In genomic region chr7:46786995-46787394, GRCh38 we compare ENCODE assay signal across 23 cellular contexts.
"Had no signal": no experiment of that assay in that cellular context is flagged by ENCODE, and none has a peak within 500 bp of the region (broad histone marks: within the 10 kb centered on the region; RNA-seq: fewer than 3 reads in every experiment).

No MANE protein-coding gene starts in this region.

- H3K36me3 Mint-ChIP-seq: naive thymus-derived CD4-positive, alpha-beta T cell; stimulated activated memory B cell treated with anti-CD40 and anti-IgM and Interleukin-4, amounts not matched to agents 10 μg/mL and 1 μg/mL and 100 μg/mL, for 72 hours; type B pancreatic cell had no signal

- H3K4me3 Mint-ChIP-seq: endodermal cell; naive thymus-derived CD4-positive, alpha-beta T cell; nephron; stimulated activated memory B cell treated with anti-CD40 and anti-IgM and Interleukin-4, amounts not matched to agents 10 μg/mL and 1 μg/mL and 100 μg/mL, for 72 hours; type B pancreatic cell had no signal

- H3K9me3 Mint-ChIP-seq: nephron had no signal

- H3K27ac Mint-ChIP-seq: endodermal cell; naive thymus-derived CD4-positive, alpha-beta T cell; nephron; stimulated activated memory B cell treated with anti-CD40 and anti-IgM and Interleukin-4, amounts not matched to agents 10 μg/mL and 1 μg/mL and 100 μg/mL, for 72 hours; type B pancreatic cell had no signal

- H3K27ac ChIP-seq: dorsolateral prefrontal cortex, esophagus squamous epithelium, prostate gland, sigmoid colon, spleen, testis, tibial artery had no signal

- H3K36me3 ChIP-seq: esophagus squamous epithelium, prostate gland, sigmoid colon, spleen, tibial artery had no signal

- H3K4me3 ChIP-seq: dorsolateral prefrontal cortex, esophagus squamous epithelium, lung, prostate gland, sigmoid colon, spleen, testis, tibial artery had no signal

- H3K27me3 ChIP-seq: dorsolateral prefrontal cortex, esophagus squamous epithelium, sigmoid colon, spleen, testis, tibial artery had no signal

- H3K4me1 ChIP-seq: prostate gland, sigmoid colon, spleen, testis had no signal

- DNase-seq: dorsolateral prefrontal cortex; effector CD8-positive, alpha-beta T cell; erythroblast; esophagus squamous epithelium; head of caudate nucleus; mesenchymal stem cell; naive thymus-derived CD4-positive, alpha-beta T cell; nucleus accumbens; right cardiac atrium; sigmoid colon; spleen; stimulated activated CD4-positive, alpha-beta T cell treated with anti-CD3 and anti-CD28 coated beads, Interleukin-4, amount 100 ng/mL, for 4 hours; stimulated activated naive CD8-positive, alpha-beta T cell treated with anti-CD3 and anti-CD28 coated beads, Interleukin-15, Interleukin-2, amounts not matched to agents 100 U/mL and 50 U/mL, for 24 hours; substantia nigra; testis; tibial artery had no signal

- H3K9me3 ChIP-seq: esophagus squamous epithelium, prostate gland, sigmoid colon, testis, tibial artery had no signal

- H3K27me3 Mint-ChIP-seq: naive thymus-derived CD4-positive, alpha-beta T cell; stimulated activated memory B cell treated with anti-CD40 and anti-IgM and Interleukin-4, amounts not matched to agents 10 μg/mL and 1 μg/mL and 100 μg/mL, for 72 hours; type B pancreatic cell had no signal

- ATAC-seq: left lobe of liver; naive thymus-derived CD4-positive, alpha-beta T cell; right cardiac atrium; stimulated activated memory B cell treated with anti-CD40 and anti-IgM and Interleukin-4, amounts not matched to agents 10 μg/mL and 1 μg/mL and 100 μg/mL, for 72 hours; stimulated activated naive CD8-positive, alpha-beta T cell treated with anti-CD3 and anti-CD28 coated beads, Interleukin-15, Interleukin-2, amounts not matched to agents 100 U/mL and 50 U/mL, for 24 hours had no signal

- H3K4me1 Mint-ChIP-seq: endodermal cell; naive thymus-derived CD4-positive, alpha-beta T cell; nephron; stimulated activated memory B cell treated with anti-CD40 and anti-IgM and Interleukin-4, amounts not matched to agents 10 μg/mL and 1 μg/mL and 100 μg/mL, for 72 hours had no signal
